ENCODE assay signal across 15 cellular contexts in the genomic region with DNA sequence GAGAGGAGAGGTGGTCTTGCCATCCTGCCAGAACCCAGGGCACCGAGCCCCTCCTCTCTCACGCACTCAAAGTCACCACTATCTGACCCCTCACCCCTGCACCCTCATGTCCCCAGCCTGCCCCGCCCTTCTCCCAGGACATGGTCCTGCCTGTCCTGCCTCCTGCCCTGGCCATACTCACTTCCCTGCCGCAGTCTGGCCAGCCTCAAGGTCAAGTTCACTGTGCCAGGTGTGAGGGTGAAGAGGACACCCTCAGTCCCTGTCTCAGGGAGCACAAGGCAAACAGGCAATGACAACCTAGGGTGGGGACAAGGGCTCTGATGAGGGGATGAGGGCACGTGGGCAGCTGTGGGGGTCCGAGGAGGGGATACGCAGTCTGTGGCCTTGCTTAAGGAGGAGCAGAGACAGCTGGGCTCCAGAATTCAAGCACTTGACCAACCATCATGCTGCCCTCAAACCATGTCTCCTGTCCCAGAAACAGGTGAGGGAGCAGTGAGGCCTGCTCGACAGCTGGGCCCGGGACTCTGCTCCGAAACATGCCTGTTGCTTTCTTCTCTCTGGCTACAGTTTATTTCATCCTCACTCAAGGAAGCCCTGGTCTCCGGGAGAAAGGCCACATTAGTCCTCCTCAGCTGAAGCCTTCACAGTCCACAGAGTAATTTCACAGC. TPM values are rescaled to one million over a fixed set of nuclear protein-coding genes. Genes with fewer than 3 reads are reported as not detected.
A peak's percentile ranks its signal among the peaks of the same experiment; 100 is the strongest.
DNase-seq lines count a peak whose midpoint lies in the region; ATAC-seq, FAIRE-seq and TF ChIP-seq lines count a peak whose summit lies in the region.
"Had no signal": no experiment of that assay in that cellular context is flagged by ENCODE, and none has a peak within 500 bp of the region (broad histone marks: within the 10 kb centered on the region; RNA-seq: fewer than 3 reads in every experiment).

No MANE protein-coding gene starts in this region.

- intact Hi-C loops in activated CD4-positive, alpha-beta memory T cell treated with anti-CD3 and anti-CD28 coated beads for 36 hours (cut with micrococcal nuclease): loop anchor here (5.0 kb wide), 1 partner anchor 36 kb away; no protein-coding TSS in a partner anchor
- intact Hi-C loops in Panc1 (cut with micrococcal nuclease; ENCODE audit: unreplicated experiment): no loop called here
- intact Hi-C loops in sigmoid colon (cut with DNase I): no loop called here

- H3K27ac ChIP-seq in Panc1 (ENCODE audit: low read length) (peak overlapping the region; percentile 79), keratinocyte (ENCODE audit: control insufficient read depth, insufficient read depth, low read length) (no peak overlapping the region), sigmoid colon (no peak overlapping the region)
- H3K27ac ChIP-seq: stomach had no signal

- 78 to 85% methylated on average over 11 of the region's 11 CpGs for WGBS in sigmoid colon, 2 donors

- peaks cover 53% of the 10 kb centered on the region for H3K4me1 ChIP-seq in Panc1 (ENCODE audit: control insufficient read depth, insufficient read depth, low read length)
- peaks cover 48% of the 10 kb centered on the region for H3K4me1 ChIP-seq in keratinocyte (ENCODE audit: control insufficient read depth, extremely low read depth, insufficient read depth, low read length)
- no peaks in the 10 kb centered on the region for H3K4me1 ChIP-seq in sigmoid colon

- TF ChIP-seq CTCF in Panc1 (IDR thresholded peaks at IDR 0.05) (no peak), keratinocyte (optimal IDR thresholded peaks at IDR 0.05 in 1 of 3, IDR thresholded peaks at IDR 0.05 in 1 of 3, conservative IDR thresholded peaks at IDR 0.05 in 1 of 3; ENCODE audit: extremely low read depth in 1 of 3, insufficient read depth in 2 of 3, low read length in 3 of 3) (no peak), sigmoid colon (IDR thresholded peaks at IDR 0.05) (no peak)

- BruUV-seq in Panc1 (replicated peaks; lab: Mats Ljungman, UMichigan): no TSS peak

- H3K27me3 Mint-ChIP-seq in activated CD4-positive, alpha-beta memory T cell treated with anti-CD3 and anti-CD28 coated beads, Interleukin-2, amount 10 ng/mL, durations not matched to agents 7 days and 5 days: peaks cover 34% of the 10 kb centered on the region
- H3K27me3 Mint-ChIP-seq in activated CD4-positive, alpha-beta memory T cell treated with anti-CD3 and anti-CD28 coated beads for 36 hours: peaks cover 8% of the 10 kb centered on the region

- TF ChIP-seq POLR2A in sigmoid colon (IDR thresholded peaks at IDR 0.05): no peak

- dilution Hi-C loops in keratinocyte (cut with MboI; ENCODE audit: extremely low pct_ligation_motif_present, low sequenced_read_pairs): no loop called here

- H3K36me3 ChIP-seq in Panc1 (ENCODE audit: control insufficient read depth, insufficient read depth, low read length) (no peaks in the 10 kb centered on the region), keratinocyte (ENCODE audit: control insufficient read depth in 2 of 2, extremely low read depth in 1 of 2, insufficient read depth in 2 of 2, low read length in 2 of 2) (no peaks in the 10 kb centered on the region), sigmoid colon (no peaks in the 10 kb centered on the region)
- H3K36me3 ChIP-seq: stomach had no signal

- no peak overlapping the region for H3K4me3 Mint-ChIP-seq in activated CD4-positive, alpha-beta memory T cell treated with anti-CD3 and anti-CD28 coated beads, Interleukin-2, amount 10 ng/mL, durations not matched to agents 7 days and 5 days
- no peak overlapping the region for H3K4me3 Mint-ChIP-seq in activated CD4-positive, alpha-beta memory T cell treated with anti-CD3 and anti-CD28 coated beads for 36 hours
- H3K4me3 Mint-ChIP-seq: activated CD4-positive, alpha-beta T cell treated with anti-CD3 and anti-CD28 coated beads for 36 hours; neural crest cell had no signal

- H3K9me3 ChIP-seq in Panc1 (ENCODE audit: control insufficient read depth, insufficient read depth, low read depth, low read length): no peaks in the 10 kb centered on the region
- no peaks in the 10 kb centered on the region for H3K9me3 ChIP-seq in keratinocyte (ENCODE audit: control insufficient read depth, low read depth, low read length)
- no peaks in the 10 kb centered on the region for H3K9me3 ChIP-seq in sigmoid colon
- H3K9me3 ChIP-seq: A549, stomach had no signal

- no peak overlapping the region for H3K4me2 ChIP-seq in keratinocyte (ENCODE audit: control insufficient read depth, extremely low read depth, insufficient read depth, low read depth, low read length)
- H3K4me2 ChIP-seq: A549 had no signal

- DNase-seq in activated CD4-positive, alpha-beta memory T cell treated with anti-CD3 and anti-CD28 coated beads, Interleukin-2, amount 10 ng/mL, durations not matched to agents 7 days and 5 days: no peak
- no peak for DNase-seq in activated CD4-positive, alpha-beta memory T cell treated with anti-CD3 and anti-CD28 coated beads for 36 hours
- DNase-seq in Panc1 (ENCODE audit: low read depth, low spot score): no peak
- no peak for DNase-seq in keratinocyte (ENCODE audit: low read depth, low spot score)
- peak; percentile 62 for DNase-seq in sigmoid colon
- DNase-seq in NCI-H446 (lab: John Stamatoyannopoulos, UW): no peak
- DNase-seq: activated CD4-positive, alpha-beta T cell treated with anti-CD3 and anti-CD28 coated beads for 36 hours; NCI-H2029 treated with DMSO at 0.1 percent for 48 hours; NCI-H524; stomach had no signal

- CTCF ChIA-PET in activated CD4-positive, alpha-beta memory T cell treated with anti-CD3 and anti-CD28 coated beads, Interleukin-2, amount 10 ng/mL, durations not matched to agents 7 days and 5 days (lab: Charles Lee): interaction anchor here (0.6 to 2.2 kb wide), 4 partner anchors 32 to 1198 kb away, joined by 3 to 6 read pairs (median 3); no protein-coding TSS in a partner anchor
- CTCF ChIA-PET in activated CD4-positive, alpha-beta memory T cell treated with anti-CD3 and anti-CD28 coated beads for 36 hours (lab: Charles Lee): interaction anchor here (0.8 kb wide), 1 partner anchor 7 kb away, joined by 3 read pairs; no protein-coding TSS in a partner anchor
- CTCF ChIA-PET in Panc1 (lab: Charles Lee): no interaction called here

- no peaks in the 10 kb centered on the region for H3K36me3 Mint-ChIP-seq in activated CD4-positive, alpha-beta memory T cell treated with anti-CD3 and anti-CD28 coated beads, Interleukin-2, amount 10 ng/mL, durations not matched to agents 7 days and 5 days (ENCODE audit: low read depth)
- H3K36me3 Mint-ChIP-seq in activated CD4-positive, alpha-beta memory T cell treated with anti-CD3 and anti-CD28 coated beads for 36 hours: no peaks in the 10 kb centered on the region
- H3K36me3 Mint-ChIP-seq: activated naive CD4-positive, alpha-beta T cell treated with anti-CD3 and anti-CD28 coated beads, Interleukin-2, amount 50 U/mL, for 72 hours had no signal

- peaks cover 28% of the 10 kb centered on the region for H3K4me1 Mint-ChIP-seq in activated CD4-positive, alpha-beta memory T cell treated with anti-CD3 and anti-CD28 coated beads, Interleukin-2, amount 10 ng/mL, durations not matched to agents 7 days and 5 days
- peaks cover 24% of the 10 kb centered on the region for H3K4me1 Mint-ChIP-seq in activated CD4-positive, alpha-beta memory T cell treated with anti-CD3 and anti-CD28 coated beads for 36 hours (ENCODE audit: low read depth)

- H3K27me3 ChIP-seq in Panc1 (ENCODE audit: control insufficient read depth, insufficient read depth, low read length) (no peaks in the 10 kb centered on the region), keratinocyte (ENCODE audit: control insufficient read depth, extremely low read depth, insufficient read depth, low read length) (no peaks in the 10 kb centered on the region), sigmoid colon (no peaks in the 10 kb centered on the region)

- no peaks in the 10 kb centered on the region for H4K20me1 ChIP-seq in keratinocyte (ENCODE audit: control insufficient read depth, extremely low read depth, insufficient read depth, low read length)

- H3K79me2 ChIP-seq in keratinocyte (ENCODE audit: control insufficient read depth, insufficient read depth, low read length): no peaks in the 10 kb centered on the region

- in situ Hi-C loops in Panc1 (cut with HindIII; ENCODE audit: low pct_unique_long_range_greater_than_20kb, low sequenced_read_pairs): no loop called here

- ATAC-seq in Panc1 (no peak), HG02642 (IDR thresholded peaks at IDR 0.05; ENCODE audit: poor library complexity, unreplicated experiment) (no peak), HG03196 (IDR thresholded peaks at IDR 0.05; ENCODE audit: unreplicated experiment) (no peak)
- ATAC-seq: A549; activated CD4-positive, alpha-beta T cell treated with anti-CD3 and anti-CD28 coated beads for 36 hours; activated naive CD4-positive, alpha-beta T cell treated with anti-CD3 and anti-CD28 coated beads, Interleukin-2, amount 50 U/mL, for 72 hours had no signal

- peak; percentile 76 for FAIRE-seq in keratinocyte (lab: Jason Lieb, UNC)
- FAIRE-seq: A549 had no signal

- H2AFZ ChIP-seq in keratinocyte (ENCODE audit: control insufficient read depth, low read length): no peak overlapping the region

- POLR2A ChIA-PET in activated CD4-positive, alpha-beta memory T cell treated with anti-CD3 and anti-CD28 coated beads, Interleukin-2, amount 10 ng/mL, durations not matched to agents 7 days and 5 days (lab: Charles Lee): no interaction called here
- POLR2A ChIA-PET in activated CD4-positive, alpha-beta memory T cell treated with anti-CD3 and anti-CD28 coated beads for 36 hours (lab: Charles Lee): no interaction called here
- POLR2A ChIA-PET in Panc1 (lab: Charles Lee): interaction anchor here (0.5 to 0.7 kb wide), 3 partner anchors 33 to 381 kb away, joined by 5 to 12 read pairs (median 9); no protein-coding TSS in a partner anchor

- no peak for TF ChIP-seq EP300 in sigmoid colon (IDR thresholded peaks at IDR 0.05)

- H3K9ac ChIP-seq in keratinocyte (ENCODE audit: control insufficient read depth, extremely low read depth, insufficient read depth, low read length): no peak overlapping the region

- H3K9me1 ChIP-seq in keratinocyte (ENCODE audit: control insufficient read depth, extremely low read depth, insufficient read depth, low read length): no peaks in the 10 kb centered on the region

- no peak overlapping the region for H3K4me3 ChIP-seq in Panc1 (ENCODE audit: low read depth in 2 of 2, low read length in 2 of 2)
- H3K4me3 ChIP-seq in keratinocyte (ENCODE audit: control insufficient read depth in 2 of 3, extremely low read depth in 1 of 3, insufficient read depth in 2 of 3, low read depth in 1 of 3, low read length in 3 of 3): no peak overlapping the region
- no peak overlapping the region for H3K4me3 ChIP-seq in sigmoid colon
- H3K4me3 ChIP-seq: A549, stomach had no signal

- H3K27ac Mint-ChIP-seq in activated CD4-positive, alpha-beta memory T cell treated with anti-CD3 and anti-CD28 coated beads, Interleukin-2, amount 10 ng/mL, durations not matched to agents 7 days and 5 days: peak overlapping the region; percentile 19
- H3K27ac Mint-ChIP-seq in activated CD4-positive, alpha-beta memory T cell treated with anti-CD3 and anti-CD28 coated beads for 36 hours: no peak overlapping the region
- H3K27ac Mint-ChIP-seq: activated CD4-positive, alpha-beta T cell treated with anti-CD3 and anti-CD28 coated beads for 36 hours had no signal

- no peaks in the 10 kb centered on the region for H3K9me3 Mint-ChIP-seq in activated CD4-positive, alpha-beta memory T cell treated with anti-CD3 and anti-CD28 coated beads, Interleukin-2, amount 10 ng/mL, durations not matched to agents 7 days and 5 days
- no peaks in the 10 kb centered on the region for H3K9me3 Mint-ChIP-seq in activated CD4-positive, alpha-beta memory T cell treated with anti-CD3 and anti-CD28 coated beads for 36 hours
- H3K9me3 Mint-ChIP-seq: activated naive CD4-positive, alpha-beta T cell treated with anti-CD3 and anti-CD28 coated beads, Interleukin-2, amount 50 U/mL, for 72 hours; neural crest cell had no signal

RNA-seq across cellular contexts. Expression of a gene that starts 36.6 kb away (rescaled TPM):
- total RNA-seq in activated CD4-positive, alpha-beta memory T cell treated with anti-CD3 and anti-CD28 coated beads, Interleukin-2, amount 10 ng/mL, durations not matched to agents 7 days and 5 days: 1 to 10 TPM; 6.4 to 6.5 TPM
- total RNA-seq in activated CD4-positive, alpha-beta memory T cell treated with anti-CD3 and anti-CD28 coated beads for 36 hours: 10 to 100 TPM; 11.7 to 13.3 TPM
- 78.0 TPM for total RNA-seq in Panc1 (2021; ENCODE audit: unreplicated experiment)
- 109 TPM for polyA plus RNA-seq in Panc1 (2012; ENCODE audit: insufficient read length)
- 4.3 to 10.3 TPM (median 6.0 TPM) in 3 replicates for polyA plus RNA-seq in keratinocyte
- polyA plus RNA-seq in keratinocyte (2011; ENCODE audit: low read depth): 4.1 TPM
- 5.7 and 7.5 TPM in 2 replicates for polyA plus RNA-seq in keratinocyte (2011; cell fraction: cytosol; rRNA removed)
- 13.7 and 15.8 TPM in 2 replicates for polyA plus RNA-seq in keratinocyte (2011; cell fraction: nucleus; rRNA removed)
- 2.2 and 8.5 TPM in 2 replicates for polyA plus RNA-seq in keratinocyte (2012; ENCODE audit: low replicate concordance)
- 4.4 to 17.7 TPM (median 4.6 TPM) in 3 replicates for polyA minus RNA-seq in keratinocyte
- polyA minus RNA-seq in keratinocyte (2011; cell fraction: cytosol; rRNA and poly(A)+ RNA removed): 9.4 TPM
- polyA minus RNA-seq in keratinocyte (2011; cell fraction: nucleus; rRNA and poly(A)+ RNA removed): 9.4 and 9.9 TPM in 2 replicates
- 1 to 10 TPM; 3.1 to 9.6 (median 7.4) TPM for total RNA-seq in sigmoid colon
- 1 to 10 TPM; 1.4 to 5.5 (median 2.4) TPM for polyA plus RNA-seq in sigmoid colon

RNA-seq across cellular contexts. Expression of a gene that starts 55.7 kb away (rescaled TPM):
- total RNA-seq in activated CD4-positive, alpha-beta memory T cell treated with anti-CD3 and anti-CD28 coated beads, Interleukin-2, amount 10 ng/mL, durations not matched to agents 7 days and 5 days: 10 to 100 TPM; 24.9 to 25.0 TPM
- 10 to 100 TPM; 35.7 to 37.7 TPM for total RNA-seq in activated CD4-positive, alpha-beta memory T cell treated with anti-CD3 and anti-CD28 coated beads for 36 hours
- total RNA-seq in Panc1 (2021; ENCODE audit: unreplicated experiment) (14.5 TPM), sigmoid colon (100 to 1,000 TPM; 108 to 166 (median 125) TPM)
- 11.6 TPM for polyA plus RNA-seq in Panc1 (2012; ENCODE audit: insufficient read length)
- polyA plus RNA-seq in keratinocyte (1.2 to 1.6 TPM (median 1.3 TPM) in 3 replicates), sigmoid colon (10 to 100 TPM; 10.9 to 39.0 (median 36.2) TPM)
- 2.0 TPM for polyA plus RNA-seq in keratinocyte (2011; ENCODE audit: low read depth)
- polyA plus RNA-seq in keratinocyte (2011; cell fraction: cytosol; rRNA removed): 0.55 and 1.0 TPM in 2 replicates
- 3.5 and 4.3 TPM in 2 replicates for polyA plus RNA-seq in keratinocyte (2011; cell fraction: nucleus; rRNA removed)
- polyA plus RNA-seq in keratinocyte (2012; ENCODE audit: low replicate concordance): 1.2 and 2.4 TPM in 2 replicates
- polyA minus RNA-seq in keratinocyte: 1.0 to 2.1 TPM (median 1.3 TPM) in 3 replicates
- polyA minus RNA-seq in keratinocyte (2011; cell fraction: cytosol; rRNA and poly(A)+ RNA removed): 3.3 TPM
- polyA minus RNA-seq in keratinocyte (2011; cell fraction: nucleus; rRNA and poly(A)+ RNA removed): 1.3 and 2.2 TPM in 2 replicates
